In genomic region chr11:79237111-79237510, GRCh38 we compare ENCODE assay signal across 20 cellular contexts.
A peak's percentile ranks its signal among the peaks of the same experiment; 100 is the strongest.
DNase-seq lines count a peak whose midpoint lies in the region; ATAC-seq and TF ChIP-seq lines count a peak whose summit lies in the region.
"Had no signal": no experiment of that assay in that cellular context is flagged by ENCODE, and none has a peak within 500 bp of the region (broad histone marks: within the 10 kb centered on the region; RNA-seq: fewer than 3 reads in every experiment).

No MANE protein-coding gene starts in this region.

- DNase-seq in Daoy (ENCODE audit: low read depth) (peak; percentile 59), fibroblast of lung (ENCODE audit: low read depth in 2 of 2) (no peak), HT-29 (ENCODE audit: low spot score) (no peak), NCI-H1092 treated with DMSO at 0.1 percent for 48 hours (lab: John Stamatoyannopoulos, UW) (no peak), mucosa of descending colon (no peak)
- DNase-seq in activated naive CD4-positive, alpha-beta T cell treated with anti-CD3 and anti-CD28 coated beads, Interleukin-2, amount 50 U/mL, for 72 hours (ENCODE audit: low spot score in 2 of 2) = no peak
- DNase-seq: ACHN; activated CD4-positive, alpha-beta T cell treated with anti-CD3 and anti-CD28 coated beads for 36 hours; activated naive CD8-positive, alpha-beta T cell treated with anti-CD3 and anti-CD28 coated beads, Interleukin-2, amount 10 ng/mL, durations not matched to agents 7 days and 5 days; CD4-positive, alpha-beta memory T cell; H9; naive B cell; NCI-H2029; spleen; stimulated activated CD4-positive, alpha-beta T cell treated with anti-CD3 and anti-CD28 coated beads, Interleukin-4, amount 100 ng/mL, for 4 hours had no signal

- H3K4me2 ChIP-seq in fibroblast of lung (ENCODE audit: extremely low read depth, insufficient read depth, low read length) (peak overlapping the region; percentile 75), skeletal muscle satellite cell (ENCODE audit: low read length) (peak overlapping the region; percentile 70)

- H3K4me3 ChIP-seq in fibroblast of lung (replicated peaks in 1 of 4; ENCODE audit: control extremely low read depth in 1 of 4, insufficient read depth in 1 of 4, low read depth in 3 of 4, low read length in 4 of 4) = peak overlapping the region in 1 of 4 experiments; percentile 4
- peak overlapping the region; percentile 3 for H3K4me3 ChIP-seq in skeletal muscle satellite cell (ENCODE audit: low read length)
- no peak overlapping the region for H3K4me3 ChIP-seq in mucosa of descending colon
- H3K4me3 ChIP-seq: spleen had no signal

- ATAC-seq in SK-N-SH treated with all-trans-retinoic acid at 6 μM for 48 hours = peak; percentile 27; the same call in 1 of the 3 replicates
- ATAC-seq in mucosa of descending colon = no peak
- no peak for ATAC-seq in activated naive CD4-positive, alpha-beta T cell treated with anti-CD3 and anti-CD28 coated beads, Interleukin-2, amount 50 U/mL, for 72 hours
- ATAC-seq: activated CD4-positive, alpha-beta T cell treated with anti-CD3 and anti-CD28 coated beads for 36 hours had no signal

- H3K79me2 ChIP-seq in fibroblast of lung (ENCODE audit: control insufficient read depth, insufficient read depth, low read length) = no peaks in the 10 kb centered on the region

- H4K20me1 ChIP-seq in fibroblast of lung (ENCODE audit: control insufficient read depth, extremely low read depth, insufficient read depth, low read length) = no peaks in the 10 kb centered on the region

- peaks cover 0 to 3% of the 10 kb centered on the region in 2 donors for H3K9me3 Mint-ChIP-seq in activated naive CD4-positive, alpha-beta T cell treated with anti-CD3 and anti-CD28 coated beads, Interleukin-2, amount 50 U/mL, for 72 hours
- H3K9me3 Mint-ChIP-seq: activated naive CD8-positive, alpha-beta T cell treated with anti-CD3 and anti-CD28 coated beads, Interleukin-2, amount 10 ng/mL, durations not matched to agents 7 days and 5 days; activated T-helper 1 cell treated with anti-CD3 and anti-CD28 coated beads, Interleukin-12 subunit alpha, Interleukin-12 subunit beta, Interleukin-2, Interleukin-4 antibody, amounts not matched to agents 30 ng/mL and 10 ng/mL and 1 ng/mL, durations not matched to agents 14 hours and 24 hours and 36 hours; H9; IgD-negative memory B cell; naive B cell had no signal

- no peak overlapping the region for H3K27ac Mint-ChIP-seq in activated naive CD4-positive, alpha-beta T cell treated with anti-CD3 and anti-CD28 coated beads, Interleukin-2, amount 50 U/mL, for 72 hours
- H3K27ac Mint-ChIP-seq: activated CD4-positive, alpha-beta T cell treated with anti-CD3 and anti-CD28 coated beads for 36 hours; activated naive CD8-positive, alpha-beta T cell treated with anti-CD3 and anti-CD28 coated beads, Interleukin-2, amount 10 ng/mL, durations not matched to agents 7 days and 5 days; activated T-helper 1 cell treated with anti-CD3 and anti-CD28 coated beads, Interleukin-12 subunit alpha, Interleukin-12 subunit beta, Interleukin-2, Interleukin-4 antibody, amounts not matched to agents 30 ng/mL and 10 ng/mL and 1 ng/mL, durations not matched to agents 14 hours and 24 hours and 36 hours; CD4-positive, alpha-beta memory T cell; IgD-negative memory B cell; naive B cell had no signal

- H3K27ac ChIP-seq in fibroblast of lung (ENCODE audit: insufficient read depth, low read length) = peak overlapping the region; percentile 92
- H3K27ac ChIP-seq: RWPE1, spleen had no signal

- H3K9ac ChIP-seq in fibroblast of lung (ENCODE audit: insufficient read depth, low read length) = peak overlapping the region; percentile 32
- H3K9ac ChIP-seq in skeletal muscle satellite cell (ENCODE audit: low read depth, low read length) = peak overlapping the region; percentile 53

- H3K36me3 ChIP-seq in fibroblast of lung (ENCODE audit: control insufficient read depth, insufficient read depth, low read length) (no peaks in the 10 kb centered on the region), skeletal muscle satellite cell (ENCODE audit: insufficient read depth, low read length) (no peaks in the 10 kb centered on the region), mucosa of descending colon (ENCODE audit: low read depth) (no peaks in the 10 kb centered on the region)
- H3K36me3 ChIP-seq: spleen had no signal

- H3K27me3 ChIP-seq in fibroblast of lung (ENCODE audit: control insufficient read depth, insufficient read depth, low read length) = no peaks in the 10 kb centered on the region
- H3K27me3 ChIP-seq in skeletal muscle satellite cell (ENCODE audit: control insufficient read depth, insufficient read depth, low read length) = no peaks in the 10 kb centered on the region

- H3K9me3 ChIP-seq in fibroblast of lung (ENCODE audit: control insufficient read depth, insufficient read depth, low read depth, low read length) (no peaks in the 10 kb centered on the region), skeletal muscle satellite cell (replicated peaks; ENCODE audit: low read length) (no peaks in the 10 kb centered on the region), mucosa of descending colon (no peaks in the 10 kb centered on the region)
- H3K9me3 ChIP-seq: spleen had no signal

- no peaks in the 10 kb centered on the region for H3K36me3 Mint-ChIP-seq in activated naive CD4-positive, alpha-beta T cell treated with anti-CD3 and anti-CD28 coated beads, Interleukin-2, amount 50 U/mL, for 72 hours
- H3K36me3 Mint-ChIP-seq: activated naive CD8-positive, alpha-beta T cell treated with anti-CD3 and anti-CD28 coated beads, Interleukin-2, amount 10 ng/mL, durations not matched to agents 7 days and 5 days; CD4-positive, alpha-beta memory T cell; naive B cell had no signal

- TF ChIP-seq CTCF in fibroblast of lung (conservative IDR thresholded peaks at IDR 0.05 in 1 of 2, IDR thresholded peaks at IDR 0.05 in 1 of 2; ENCODE audit: low read depth in 1 of 2, low read length in 2 of 2) = no peak
- no peak for TF ChIP-seq CTCF in mucosa of descending colon (IDR thresholded peaks at IDR 0.05)

- intact Hi-C loops in mucosa of descending colon (cut with DNase I, micrococcal nuclease) = no loop called here

- H2AFZ ChIP-seq in fibroblast of lung (ENCODE audit: low read length) = no peak overlapping the region

- H3K4me1 ChIP-seq in fibroblast of lung (ENCODE audit: control insufficient read depth, extremely low read depth, insufficient read depth, low read length) (peaks cover 18% of the 10 kb centered on the region), skeletal muscle satellite cell (ENCODE audit: control insufficient read depth, insufficient read depth, low read length) (peaks cover 24% of the 10 kb centered on the region), mucosa of descending colon (ENCODE audit: low read depth) (no peaks in the 10 kb centered on the region)
- H3K4me1 ChIP-seq: spleen had no signal

TF ChIP-seq in SK-N-SH treated with all-trans-retinoic acid at 6 μM for 48 hours, 23 proteins besides CTCF, POLR2A, EP300 and RAD21:
- TF ChIP-seq ZC3H10 (CRISPR knock-in tag; IDR thresholded peaks at IDR 0.05) (no peak), CSDC2 (CRISPR knock-in tag; IDR thresholded peaks at IDR 0.05) (no peak), ZNF565 (CRISPR knock-in tag; conservative IDR thresholded peaks at IDR 0.05; ENCODE audit: low read depth) (no peak), OSR1 (CRISPR knock-in tag; IDR thresholded peaks at IDR 0.05) (no peak), TOX (CRISPR knock-in tag; IDR thresholded peaks at IDR 0.05; ENCODE audit: borderline replicate concordance) (no peak), TCF4 (CRISPR knock-in tag; IDR thresholded peaks at IDR 0.05; ENCODE audit: borderline replicate concordance) (no peak), PATZ1 (CRISPR knock-in tag; IDR thresholded peaks at IDR 0.05; ENCODE audit: borderline replicate concordance) (no peak)
